11 cellular contexts compared by ENCODE assay signal in genomic region chr10:34405611-34406462, GRCh38.
DNase-seq lines count a peak whose midpoint lies in the region; ATAC-seq, FAIRE-seq and TF ChIP-seq lines count a peak whose summit lies in the region.
"Had no signal": no experiment of that assay in that cellular context is flagged by ENCODE, and none has a peak within 500 bp of the region (broad histone marks: within the 10 kb centered on the region; RNA-seq: fewer than 3 reads in every experiment).

No MANE protein-coding gene starts in this region.

- DNase-seq in GM23248 (peak; percentile 31), RKO (ENCODE audit: low spot score) (peak; percentile 16), bronchial epithelial cell (ENCODE audit: low read depth) (peak; percentile 58), NCI-H1092 treated with DMSO at 0.1 percent for 48 hours (lab: John Stamatoyannopoulos, UW) (no peak), NCI-H2227 (lab: John Stamatoyannopoulos, UW; ENCODE audit: unreplicated experiment) (no peak), NCI-H524 treated with DMSO at 0.1 percent for 48 hours (lab: John Stamatoyannopoulos, UW) (no peak)
- DNase-seq: activated CD8-positive, alpha-beta memory T cell treated with anti-CD3 and anti-CD28 coated beads, Interleukin-2, amount 50 U/mL, for 4 hours; activated naive CD8-positive, alpha-beta T cell treated with anti-CD3 and anti-CD28 coated beads, Interleukin-2, amount 10 ng/mL, durations not matched to agents 7 days and 5 days had no signal

- H3K4me2 ChIP-seq in GM23248 (ENCODE audit: unreplicated experiment), result no peak overlapping the region

- in situ Hi-C loops in GM23248 (cut with MboI), result no loop called here

- no peaks in the 10 kb centered on the region for H3K36me3 ChIP-seq in GM23248 (ENCODE audit: low read depth)
- no peaks in the 10 kb centered on the region for H3K36me3 ChIP-seq in bronchial epithelial cell (ENCODE audit: control insufficient read depth, insufficient read depth, low read length)
- H3K36me3 ChIP-seq in mucosa of rectum (ENCODE audit: control insufficient read depth in 2 of 2, insufficient read depth in 2 of 2, low read length in 2 of 2), result no peaks in the 10 kb centered on the region
- H3K36me3 ChIP-seq: neutrophil had no signal

- 95 to 99% methylated on average over 3 of the region's 3 CpGs for WGBS in GM23248 (ENCODE audit: low coverage in 1 of 2, low lambda C conversion rate in 2 of 2, missing lambda C conversion rate in 2 of 2), 2 experiments

- no peak for ATAC-seq in HG03097 (IDR thresholded peaks at IDR 0.05; ENCODE audit: low FRiP score, unreplicated experiment)

- H3K27me3 ChIP-seq in GM23248 (replicated peaks; ENCODE audit: insufficient read depth) (no peaks in the 10 kb centered on the region), bronchial epithelial cell (ENCODE audit: control insufficient read depth, insufficient read depth, low read length) (no peaks in the 10 kb centered on the region), mucosa of rectum (ENCODE audit: control insufficient read depth in 2 of 2, insufficient read depth in 2 of 2, low read length in 2 of 2) (no peaks in the 10 kb centered on the region)
- H3K27me3 ChIP-seq: neutrophil had no signal

- H3K9me3 ChIP-seq in GM23248 (ENCODE audit: low read depth) (no peaks in the 10 kb centered on the region), mucosa of rectum (ENCODE audit: control insufficient read depth in 2 of 2, low read length in 2 of 2) (no peaks in the 10 kb centered on the region)
- H3K9me3 ChIP-seq: neutrophil had no signal

- H3K79me2 ChIP-seq in GM23248 (ENCODE audit: insufficient read depth), result no peaks in the 10 kb centered on the region

- H3F3A ChIP-seq in GM23248 (ENCODE audit: insufficient read depth), result no peaks in the 10 kb centered on the region

- peaks cover 7% of the 10 kb centered on the region; the same call in 1 of the 2 replicates for H3K4me1 ChIP-seq in GM23248 (ENCODE audit: insufficient read depth)
- H3K4me1 ChIP-seq in mucosa of rectum (ENCODE audit: control insufficient read depth in 2 of 2, insufficient read depth in 2 of 2, low read length in 2 of 2), result peaks cover 0 to 6% of the 10 kb centered on the region in 2 donors

- no peaks in the 10 kb centered on the region for H3K9me2 ChIP-seq in GM23248 (ENCODE audit: insufficient read depth)

- FAIRE-seq in bronchial epithelial cell (lab: Jason Lieb, UNC), result no peak

- no peak overlapping the region for H2AFZ ChIP-seq in GM23248

- H4K20me1 ChIP-seq in GM23248 (ENCODE audit: insufficient read depth), result no peaks in the 10 kb centered on the region

- H3K27ac ChIP-seq in GM23248 (no peak overlapping the region), mucosa of rectum (ENCODE audit: low read depth in 2 of 2, low read length in 2 of 2) (peak overlapping the region; percentile 5 to 7)
- H3K27ac ChIP-seq: neutrophil had no signal

- H3K9ac ChIP-seq in GM23248 (no peak overlapping the region), mucosa of rectum (ENCODE audit: low read depth in 1 of 2, low read length in 2 of 2) (no peak overlapping the region)

- no peak for TF ChIP-seq CTCF in bronchial epithelial cell (IDR thresholded peaks at IDR 0.05; ENCODE audit: insufficient read depth, low read length, severe bottlenecking)

- H3K4me3 ChIP-seq in GM23248 (no peak overlapping the region), bronchial epithelial cell (ENCODE audit: low read depth, low read length) (no peak overlapping the region), mucosa of rectum (ENCODE audit: low read length in 2 of 2) (no peak overlapping the region)

Comparison
In these comparisons a context has a peak if more than half of its experiments do, and no peak if none do; other contexts are left out.
1. DNase-seq: peak in GM23248 (single experiment), RKO (single experiment) and bronchial epithelial cell (single experiment); none in NCI-H1092 treated with DMSO at 0.1 percent for 48 hours (single experiment), NCI-H2227 (single experiment) and NCI-H524 treated with DMSO at 0.1 percent for 48 hours (single experiment).